In the genomic region with DNA sequence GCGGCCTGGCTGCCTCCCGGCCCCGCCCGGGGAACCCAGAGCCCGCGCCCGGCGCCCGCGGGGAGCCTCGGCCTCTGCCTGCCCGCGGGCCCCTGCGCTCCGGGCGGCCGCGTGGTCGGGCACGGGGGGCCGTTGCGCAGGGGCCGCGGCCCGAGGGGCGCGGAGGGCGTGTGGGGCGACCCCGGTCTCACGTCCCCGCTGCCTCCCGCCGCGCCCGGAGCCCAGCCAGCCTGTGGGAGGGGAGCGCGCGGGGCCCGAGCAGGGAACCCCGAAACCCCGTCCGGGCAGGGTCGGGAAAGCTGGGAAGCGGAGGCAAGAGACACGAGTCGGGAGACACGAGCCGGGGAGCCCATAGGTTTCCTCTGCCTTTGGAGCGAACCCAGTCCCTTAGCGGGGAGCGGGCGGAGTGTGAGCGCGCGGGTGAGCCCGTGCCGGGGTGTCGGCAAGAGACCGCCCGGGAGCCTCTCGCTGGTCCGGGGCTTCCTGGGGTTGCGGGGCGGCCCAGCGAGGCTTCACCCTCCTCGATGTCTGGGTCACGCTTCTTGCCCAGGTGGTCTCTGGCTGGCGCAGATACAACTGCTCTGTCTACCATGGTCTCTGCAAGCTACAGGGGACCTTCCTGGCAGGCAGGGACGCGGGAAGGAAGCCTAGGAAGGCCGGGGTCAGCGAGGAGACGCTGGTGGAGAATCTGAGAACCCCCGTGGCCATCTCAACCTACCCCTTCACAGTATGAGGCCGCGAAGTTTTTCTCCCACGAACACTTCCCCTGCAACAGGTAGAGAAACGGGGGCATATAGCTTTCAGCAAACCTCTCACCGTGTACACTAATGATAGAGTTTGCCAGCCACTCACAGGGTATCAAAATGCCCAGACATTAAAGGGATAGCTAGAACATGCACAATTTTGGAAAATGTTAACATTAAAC, we compare ENCODE assay signal across 8 cellular contexts.
DNase-seq lines count a peak whose midpoint lies in the region.

No MANE protein-coding gene starts in this region.

- H3K9ac ChIP-seq in HUES48 (ENCODE audit: low read depth, low read length) (no peak overlapping the region), adipocyte (ENCODE audit: low read length) (peak overlapping the region; percentile 87)

- no peaks in the 10 kb centered on the region for H3K9me3 ChIP-seq in HUES48 (ENCODE audit: control insufficient read depth, insufficient read depth, low read length)
- no peaks in the 10 kb centered on the region for H3K9me3 ChIP-seq in adipocyte (ENCODE audit: control insufficient read depth, low read length)

- H3K4me3 ChIP-seq in HUES48 (ENCODE audit: low read depth, low read length) (peak overlapping the region; percentile 66), adipocyte (ENCODE audit: low read length) (peak overlapping the region; percentile 83)

- peaks cover 62% of the 10 kb centered on the region for H3K27me3 ChIP-seq in HUES48 (ENCODE audit: control insufficient read depth, insufficient read depth, low read length)
- no peaks in the 10 kb centered on the region for H3K27me3 ChIP-seq in adipocyte (replicated peaks; ENCODE audit: control insufficient read depth, insufficient read depth, low read length)

- no peak overlapping the region for H3K27ac ChIP-seq in HUES48 (ENCODE audit: low read depth, low read length)

- H3K36me3 ChIP-seq in HUES48 (ENCODE audit: control insufficient read depth, insufficient read depth, low read length) (no peaks in the 10 kb centered on the region), adipocyte (ENCODE audit: control insufficient read depth, insufficient read depth, low read length, severe bottlenecking) (peaks cover 20% of the 10 kb centered on the region)

- H3K27ac Mint-ChIP-seq in T-helper 2 cell treated with Interferon-gamma antibody and Interleukin-4, amounts not matched to agents 5 μg/mL and 100 μg/mL, for 36 hours, result no peak overlapping the region

- H3K4me3 Mint-ChIP-seq in T-helper 2 cell treated with Interferon-gamma antibody and Interleukin-4, amounts not matched to agents 5 μg/mL and 100 μg/mL, for 36 hours, result peak overlapping the region; percentile 54

- no peaks in the 10 kb centered on the region; the same call in 1 of the 2 replicates for H3K4me1 ChIP-seq in HUES48 (ENCODE audit: control insufficient read depth, insufficient read depth, low read length)
- peaks cover 14% of the 10 kb centered on the region for H3K4me1 ChIP-seq in adipocyte (ENCODE audit: control insufficient read depth, insufficient read depth, low read length)

- peaks cover 15% of the 10 kb centered on the region for H3K4me1 Mint-ChIP-seq in T-helper 2 cell treated with Interferon-gamma antibody and Interleukin-4, amounts not matched to agents 5 μg/mL and 100 μg/mL, for 36 hours (ENCODE audit: low read depth)

- DNase-seq in T-helper 2 cell treated with Interferon-gamma antibody and Interleukin-4, amounts not matched to agents 5 μg/mL and 100 μg/mL, for 36 hours (ENCODE audit: low spot score), result no peak
- no peak for DNase-seq in T-helper 2 cell
- peak; percentile 67 for DNase-seq in adipocyte (ENCODE audit: low read depth)
- peak; percentile 45 for DNase-seq in iPS-NIHi11 (ENCODE audit: low spot score)
- DNase-seq in stimulated activated CD8-positive, alpha-beta memory T cell treated with anti-CD3 and anti-CD28 coated beads, Interleukin-4, amount 100 ng/mL, for 48 hours, result peak; percentile 37
- no peak for DNase-seq in NCI-H128 (lab: John Stamatoyannopoulos, UW; ENCODE audit: unreplicated experiment)
- no peak for DNase-seq in NCI-H510A (lab: John Stamatoyannopoulos, UW)

- peaks cover 57% of the 10 kb centered on the region for H3K27me3 Mint-ChIP-seq in T-helper 2 cell treated with Interferon-gamma antibody and Interleukin-4, amounts not matched to agents 5 μg/mL and 100 μg/mL, for 36 hours (ENCODE audit: low read depth)

- H3K9me3 Mint-ChIP-seq in T-helper 2 cell treated with Interferon-gamma antibody and Interleukin-4, amounts not matched to agents 5 μg/mL and 100 μg/mL, for 36 hours, result no peaks in the 10 kb centered on the region

- no peaks in the 10 kb centered on the region for H3K36me3 Mint-ChIP-seq in T-helper 2 cell treated with Interferon-gamma antibody and Interleukin-4, amounts not matched to agents 5 μg/mL and 100 μg/mL, for 36 hours (ENCODE audit: low read depth)

Comparison
In these comparisons a context has a peak if more than half of its experiments do, and no peak if none do; other contexts are left out.
1. DNase-seq: peak in adipocyte (single experiment), iPS-NIHi11 (single experiment) and stimulated activated CD8-positive, alpha-beta memory T cell treated with anti-CD3 and anti-CD28 coated beads, Interleukin-4, amount 100 ng/mL, for 48 hours (single experiment); none in T-helper 2 cell treated with Interferon-gamma antibody and Interleukin-4, amounts not matched to agents 5 μg/mL and 100 μg/mL, for 36 hours (single experiment), T-helper 2 cell (0 of 5), NCI-H128 (single experiment) and NCI-H510A (single experiment).